ENCODE assay signal across 14 cellular contexts in the genomic region with DNA sequence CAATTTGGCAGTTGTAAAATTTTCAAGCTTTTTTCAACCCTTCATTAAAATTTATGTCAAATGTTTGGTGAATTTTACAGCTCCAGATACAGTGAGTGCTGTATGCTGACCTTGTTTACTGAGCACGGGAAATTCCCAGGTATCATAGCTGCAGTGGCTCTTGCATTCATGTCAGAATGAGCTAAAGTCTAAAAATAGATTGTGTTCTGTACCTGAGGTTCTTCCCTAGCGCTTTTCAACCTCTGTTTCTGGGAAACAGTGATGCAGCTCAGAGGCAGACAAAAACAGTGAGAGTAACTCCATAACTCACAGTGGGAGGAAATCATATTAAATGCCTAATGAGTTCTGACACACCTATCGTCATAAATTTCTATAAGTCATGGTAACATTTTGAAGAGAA.
DNase-seq lines count a peak whose midpoint lies in the region; ATAC-seq and TF ChIP-seq lines count a peak whose summit lies in the region.
"Had no signal": no experiment of that assay in that cellular context is flagged by ENCODE, and none has a peak within 500 bp of the region (broad histone marks: within the 10 kb centered on the region; RNA-seq: fewer than 3 reads in every experiment).

No MANE protein-coding gene starts in this region.

- H3K9me3 Mint-ChIP-seq in MCF 10A (ENCODE audit: unreplicated experiment) (no peaks in the 10 kb centered on the region), progenitor cell of endocrine pancreas (ENCODE audit: low read depth) (no peaks in the 10 kb centered on the region)

- H3K4me1 Mint-ChIP-seq in MCF 10A (ENCODE audit: insufficient read depth, unreplicated experiment), result peaks cover 13% of the 10 kb centered on the region
- no peaks in the 10 kb centered on the region for H3K4me1 Mint-ChIP-seq in progenitor cell of endocrine pancreas (ENCODE audit: low read depth)

- H3K27me3 ChIP-seq in breast epithelium, result no peaks in the 10 kb centered on the region
- H3K27me3 ChIP-seq in body of pancreas, result no peaks in the 10 kb centered on the region
- no peaks in the 10 kb centered on the region for H3K27me3 ChIP-seq in skeletal muscle tissue (ENCODE audit: control insufficient read depth in 3 of 3, insufficient read depth in 3 of 3, low read length in 3 of 3)

- POLR2A ChIA-PET in MCF 10A (lab: Yijun Ruan, JAX) (interaction anchor here (0.6 to 1.8 kb wide), 9 partner anchors 8 to 196 kb away, joined by 3 to 6 read pairs (median 3); no protein-coding TSS in a partner anchor), HEK293T (lab: Yijun Ruan, JAX) (no interaction called here)

- no peak overlapping the region for H3K4me3 ChIP-seq in breast epithelium
- no peak overlapping the region for H3K4me3 ChIP-seq in body of pancreas
- H3K4me3 ChIP-seq in skeletal muscle tissue (ENCODE audit: low read length in 3 of 3), result no peak overlapping the region

- no peak for TF ChIP-seq CTCF in MCF 10A (IDR thresholded peaks at IDR 0.05; ENCODE audit: unreplicated experiment)
- no peak for TF ChIP-seq CTCF in breast epithelium (IDR thresholded peaks at IDR 0.05)
- no peak for TF ChIP-seq CTCF in body of pancreas (IDR thresholded peaks at IDR 0.05)
- TF ChIP-seq CTCF in progenitor cell of endocrine pancreas (IDR thresholded peaks at IDR 0.05; ENCODE audit: unreplicated experiment), result no peak

- H3K36me3 Mint-ChIP-seq in MCF 10A (ENCODE audit: insufficient read depth, unreplicated experiment) (no peaks in the 10 kb centered on the region), progenitor cell of endocrine pancreas (ENCODE audit: insufficient read depth) (no peaks in the 10 kb centered on the region)

- ATAC-seq in HG03025 (IDR thresholded peaks at IDR 0.05; ENCODE audit: low FRiP score, unreplicated experiment), result peak; percentile 71
- peak; percentile 84 for ATAC-seq in body of pancreas
- ATAC-seq: activated CD8-positive, alpha-beta T cell treated with anti-CD3 and anti-CD28 coated beads, Interleukin-2, amount 10 ng/mL, durations not matched to agents 7 days and 5 days had no signal

- no TSS peak for BruUV-seq in MCF 10A (replicated peaks; lab: Mats Ljungman, UMichigan)

- H3K36me3 ChIP-seq in breast epithelium (no peaks in the 10 kb centered on the region), body of pancreas (replicated peaks in 1 of 2; ENCODE audit: insufficient read depth in 1 of 2, low read depth in 2 of 2) (no peaks in the 10 kb centered on the region), skeletal muscle tissue (ENCODE audit: control insufficient read depth in 3 of 3, insufficient read depth in 3 of 3, low read length in 3 of 3) (no peaks in the 10 kb centered on the region)

- intact Hi-C loops in MCF 10A (cut with micrococcal nuclease) (no loop called here), breast epithelium (cut with DNase I; ENCODE audit: low total_unique reads) (no loop called here), body of pancreas (cut with DNase I) (no loop called here)

- H3K27ac ChIP-seq in breast epithelium, result no peak overlapping the region
- peak overlapping the region in 1 of 4 donors; percentile 34 for H3K27ac ChIP-seq in body of pancreas
- peak overlapping the region; percentile 25 for H3K27ac ChIP-seq in skeletal muscle tissue (ENCODE audit: low read depth, low read length)

- H3K27me3 Mint-ChIP-seq in MCF 10A (ENCODE audit: insufficient read depth, unreplicated experiment) (no peaks in the 10 kb centered on the region), progenitor cell of endocrine pancreas (no peaks in the 10 kb centered on the region)

- H3K9ac ChIP-seq in skeletal muscle tissue (ENCODE audit: low read depth in 1 of 3, low read length in 3 of 3), result no peak overlapping the region
- H3K9ac ChIP-seq: SK-N-SH had no signal

- CTCF ChIA-PET in MCF 10A (lab: Yijun Ruan, JAX), result interaction anchor here (0.6 to 0.7 kb wide), 3 partner anchors 134 to 190 kb away, joined by 3 to 4 read pairs (median 3); no protein-coding TSS in a partner anchor
- CTCF ChIA-PET in HEK293T (lab: Yijun Ruan, JAX), result no interaction called here

- peak overlapping the region; percentile 92 for H3K27ac Mint-ChIP-seq in MCF 10A (ENCODE audit: low read depth, unreplicated experiment)
- H3K27ac Mint-ChIP-seq in progenitor cell of endocrine pancreas, result no peak overlapping the region
- H3K27ac Mint-ChIP-seq: activated CD8-positive, alpha-beta T cell treated with anti-CD3 and anti-CD28 coated beads, Interleukin-2, amount 10 ng/mL, durations not matched to agents 7 days and 5 days had no signal

- no peaks in the 10 kb centered on the region for H3K4me1 ChIP-seq in breast epithelium
- H3K4me1 ChIP-seq in body of pancreas, result no peaks in the 10 kb centered on the region
- no peaks in the 10 kb centered on the region for H3K4me1 ChIP-seq in skeletal muscle tissue (ENCODE audit: control insufficient read depth in 3 of 3, insufficient read depth in 3 of 3, low read length in 3 of 3)

- H3K4me3 Mint-ChIP-seq in MCF 10A (ENCODE audit: unreplicated experiment) (no peak overlapping the region), progenitor cell of endocrine pancreas (ENCODE audit: low read depth) (no peak overlapping the region)
- H3K4me3 Mint-ChIP-seq: activated CD8-positive, alpha-beta T cell treated with anti-CD3 and anti-CD28 coated beads, Interleukin-2, amount 10 ng/mL, durations not matched to agents 7 days and 5 days had no signal

- DNase-seq in MCF 10A (ENCODE audit: unreplicated experiment) (peak; percentile 43), breast epithelium (ENCODE audit: low spot score in 2 of 2) (no peak), body of pancreas (peak in 3 of 4 donors; percentile 13 to 38 (median 28)), HEK293T (ENCODE audit: extremely low spot score) (no peak), NCI-H1694 (lab: John Stamatoyannopoulos, UW) (no peak), progenitor cell of endocrine pancreas (ENCODE audit: low spot score, unreplicated experiment) (no peak)
- DNase-seq: activated CD8-positive, alpha-beta T cell treated with anti-CD3 and anti-CD28 coated beads, Interleukin-2, amount 10 ng/mL, durations not matched to agents 7 days and 5 days; effector CD8-positive, alpha-beta T cell; Karpas-422; NCI-H446; SK-N-SH; small intestine had no signal

- TF ChIP-seq POLR2A in breast epithelium (IDR thresholded peaks at IDR 0.05) (no peak), body of pancreas (IDR thresholded peaks at IDR 0.05) (no peak)

- WGBS in body of pancreas, 2 donors, result 30 to 42% methylated on average over 3 of the region's 3 CpGs

- H3K9me3 ChIP-seq in breast epithelium, result no peaks in the 10 kb centered on the region
- H3K9me3 ChIP-seq in body of pancreas, result no peaks in the 10 kb centered on the region
- no peaks in the 10 kb centered on the region for H3K9me3 ChIP-seq in skeletal muscle tissue (ENCODE audit: control insufficient read depth in 3 of 3, low read length in 3 of 3)
- H3K9me3 ChIP-seq: SK-N-SH had no signal

TF ChIP-seq in HEK293T, 16 proteins besides CTCF, POLR2A, EP300 and RAD21:
- TF ChIP-seq FOXA1 (IDR thresholded peaks at IDR 0.05), result no peak
- TF ChIP-seq ZNF384 (IDR thresholded peaks at IDR 0.05), result no peak
- TF ChIP-seq, protein P1, sequence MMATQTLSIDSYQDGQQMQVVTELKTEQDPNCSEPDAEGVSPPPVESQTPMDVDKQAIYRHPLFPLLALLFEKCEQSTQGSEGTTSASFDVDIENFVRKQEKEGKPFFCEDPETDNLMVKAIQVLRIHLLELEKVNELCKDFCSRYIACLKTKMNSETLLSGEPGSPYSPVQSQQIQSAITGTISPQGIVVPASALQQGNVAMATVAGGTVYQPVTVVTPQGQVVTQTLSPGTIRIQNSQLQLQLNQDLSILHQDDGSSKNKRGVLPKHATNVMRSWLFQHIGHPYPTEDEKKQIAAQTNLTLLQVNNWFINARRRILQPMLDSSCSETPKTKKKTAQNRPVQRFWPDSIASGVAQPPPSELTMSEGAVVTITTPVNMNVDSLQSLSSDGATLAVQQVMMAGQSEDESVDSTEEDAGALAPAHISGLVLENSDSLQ (IDR thresholded peaks at IDR 0.05), result no peak
- TF ChIP-seq TARDBP (IDR thresholded peaks at IDR 0.05), result no peak
- TF ChIP-seq FOXM1 (IDR thresholded peaks at IDR 0.05; ENCODE audit: borderline replicate concordance), result no peak
- no peak for TF ChIP-seq SP1 (IDR thresholded peaks at IDR 0.05)
- TF ChIP-seq LEF1 (IDR thresholded peaks at IDR 0.05; ENCODE audit: borderline replicate concordance), result no peak
- no peak for TF ChIP-seq HDGF (IDR thresholded peaks at IDR 0.05; ENCODE audit: borderline replicate concordance)
- no peak for TF ChIP-seq SUZ12 (IDR thresholded peaks at IDR 0.05)
- no peak for TF ChIP-seq ELF4 (IDR thresholded peaks at IDR 0.05)
- TF ChIP-seq CTBP1 (IDR thresholded peaks at IDR 0.05; ENCODE audit: borderline replicate concordance), result no peak
- no peak for TF ChIP-seq ARNT (IDR thresholded peaks at IDR 0.05)
- no peak for TF ChIP-seq BHLHE40 (IDR thresholded peaks at IDR 0.05; ENCODE audit: borderline replicate concordance)

Comparison
In these comparisons a context has a peak if more than half of its experiments do, and no peak if none do; other contexts are left out.
1. DNase-seq: peak in MCF 10A (single experiment) and body of pancreas (3 of 4); none in breast epithelium (0 of 2), HEK293T (single experiment), NCI-H1694 (single experiment) and progenitor cell of endocrine pancreas (single experiment).